Comparison of ENCODE assay signal across 8 cellular contexts in genomic region chr20:6122873-6123649, GRCh38. TPM values are rescaled to one million over a fixed set of nuclear protein-coding genes. Genes with fewer than 3 reads are reported as not detected.
DNase-seq lines count a peak whose midpoint lies in the region; ATAC-seq, FAIRE-seq and TF ChIP-seq lines count a peak whose summit lies in the region.

Gene FERMT1, minus strand, starts transcription at chr20:6123030. Its CDS starts 3,476 bp downstream, at chr20:6119554.

- peak within 1 kb of the TSS; percentile 60 for H3K4me3 ChIP-seq in AG04450 (ENCODE audit: low read depth, low read length)
- H3K4me3 ChIP-seq in Panc1 (ENCODE audit: low read depth in 2 of 2, low read length in 2 of 2) = peak within 1 kb of the TSS; percentile 47 to 63
- peak within 1 kb of the TSS; percentile 61 for H3K4me3 ChIP-seq in iPS-18c (ENCODE audit: insufficient read depth, low read depth, low read length)
- H3K4me3 ChIP-seq in small intestine (ENCODE audit: low read depth in 1 of 2, low read length in 2 of 2) = peak within 1 kb of the TSS; percentile 51 to 76

- H3K27me3 Mint-ChIP-seq in brain = peaks cover 67% of the 10 kb centered on the region

- H3K9me3 ChIP-seq in AG04450 (ENCODE audit: control insufficient read depth, insufficient read depth, low read length) = no peaks in the 10 kb centered on the region
- H3K9me3 ChIP-seq in Panc1 (ENCODE audit: control insufficient read depth, insufficient read depth, low read depth, low read length) = no peaks in the 10 kb centered on the region
- H3K9me3 ChIP-seq in iPS-18c (ENCODE audit: control insufficient read depth, insufficient read depth, low read length) = no peaks in the 10 kb centered on the region
- no peaks in the 10 kb centered on the region for H3K9me3 ChIP-seq in small intestine (ENCODE audit: control insufficient read depth, low read depth)

- H3K27ac ChIP-seq in AG04450 (ENCODE audit: low read depth, low read length) (peak within 1 kb of the TSS; percentile 11), Panc1 (ENCODE audit: low read length) (no peak within 1 kb of the TSS), small intestine (ENCODE audit: low read depth in 1 of 2, low read length in 1 of 2) (peak within 1 kb of the TSS; percentile 92 to 94)

- peak; percentile 41 for ATAC-seq in GM18519 (IDR thresholded peaks at IDR 0.05; ENCODE audit: low FRiP score, unreplicated experiment)
- ATAC-seq in Panc1 = peak; percentile 94

- no peaks in the 10 kb centered on the region for H3K27me3 ChIP-seq in AG04450 (ENCODE audit: control insufficient read depth, insufficient read depth, low read length)
- H3K27me3 ChIP-seq in Panc1 (ENCODE audit: control insufficient read depth, insufficient read depth, low read length) = peaks cover 13% of the 10 kb centered on the region
- peaks cover 0 to 3% of the 10 kb centered on the region in 2 donors for H3K27me3 ChIP-seq in small intestine (ENCODE audit: control insufficient read depth in 2 of 2, insufficient read depth in 2 of 2, low read length in 2 of 2)

- in situ Hi-C loops in Panc1 (cut with HindIII; ENCODE audit: low pct_unique_long_range_greater_than_20kb, low sequenced_read_pairs) = no loop called here

- POLR2A ChIA-PET in AG04450 (lab: Yijun Ruan, JAX) (no interaction called here), Panc1 (lab: Charles Lee) (no interaction called here)

- H3K27ac Mint-ChIP-seq in brain = peak within 1 kb of the TSS in 1 of 5 experiments; percentile 28

- H3K36me3 Mint-ChIP-seq in brain = no peaks in the 10 kb centered on the region

- H3K4me1 Mint-ChIP-seq in brain = peaks cover 6% of the 10 kb centered on the region

- BruUV-seq in Panc1 (replicated peaks; lab: Mats Ljungman, UMichigan) = no TSS peak

- intact Hi-C loops in Panc1 (cut with micrococcal nuclease; ENCODE audit: unreplicated experiment) = no loop called here

- no peaks in the 10 kb centered on the region for H3K9me3 Mint-ChIP-seq in brain

- no peak for FAIRE-seq in small intestine (lab: Jason Lieb, UNC)

- WGBS in small intestine, 3 donors = 1 to 4% (median 3%) methylated on average over 35 to 55 of the region's 55 CpGs

- no peak for TF ChIP-seq CTCF in AG04450 (IDR thresholded peaks at IDR 0.05; ENCODE audit: low read depth, low read length)
- peak; percentile 15; the same call in 1 of the 2 replicates for TF ChIP-seq CTCF in Panc1 (IDR thresholded peaks at IDR 0.05)
- TF ChIP-seq CTCF in brain (conservative IDR thresholded peaks at IDR 0.05) = no peak

- H3K4me3 Mint-ChIP-seq in brain = peak within 1 kb of the TSS; percentile 50 to 84 (median 79)

- H3K4me1 ChIP-seq in Panc1 (ENCODE audit: control insufficient read depth, insufficient read depth, low read length) (no peaks in the 10 kb centered on the region), small intestine (ENCODE audit: control insufficient read depth in 2 of 2, insufficient read depth in 1 of 2, low read depth in 1 of 2, low read length in 1 of 2) (no peaks in the 10 kb centered on the region)

- CTCF ChIA-PET in AG04450 (lab: Charles Lee) = interaction anchor here (1.2 kb wide), 1 partner anchor 594 kb away, joined by 3 read pairs; no protein-coding TSS in a partner anchor
- CTCF ChIA-PET in Panc1 (lab: Charles Lee) = no interaction called here

- H3K36me3 ChIP-seq in Panc1 (ENCODE audit: control insufficient read depth, insufficient read depth, low read length) = no peaks in the 10 kb centered on the region
- H3K36me3 ChIP-seq in small intestine (ENCODE audit: control insufficient read depth in 2 of 2, insufficient read depth in 2 of 2, low read length in 2 of 2) = no peaks in the 10 kb centered on the region

- DNase-seq in AG04450 (ENCODE audit: low read depth, low spot score) (no peak), HK-2 (ENCODE audit: unreplicated experiment) (peak; percentile 93), Panc1 (ENCODE audit: low read depth, low spot score) (no peak), small intestine (peak; percentile 85), AML-193 (lab: John Stamatoyannopoulos, UW) (no peak)

RNA-seq across cellular contexts. Expression of gene FERMT1, which starts in this region (rescaled TPM):
- 2.0 and 2.8 TPM in 2 replicates for polyA plus RNA-seq in AG04450 (2011; rRNA removed)
- 1.3 and 1.8 TPM in 2 replicates for polyA minus RNA-seq in AG04450 (2011; rRNA and poly(A)+ RNA removed)
- 0.95 TPM for total RNA-seq in Panc1 (2021; ENCODE audit: unreplicated experiment)
- polyA plus RNA-seq in Panc1 (2012; ENCODE audit: insufficient read length) = 0.24 TPM
- polyA plus RNA-seq in brain (ENCODE audit: insufficient read depth, low read depth, low replicate concordance) = 0.85 TPM
- polyA plus RNA-seq in small intestine = 10 to 100 TPM in 1 of 3 donors, 1 to 10 TPM in 2; 3.2 to 25.2 (median 7.4) TPM

Comparison
In these comparisons a context has a peak if more than half of its experiments do, and no peak if none do; other contexts are left out.
1. Peak in ATAC-seq and H3K4me3 ChIP-seq in Panc1; RNA of the gene not detected or under 1 TPM.
2. DNase-seq: peak in HK-2 (single experiment) and small intestine (single experiment); none in AG04450 (single experiment), Panc1 (single experiment) and AML-193 (0 of 2).
3. Peak in every context shown above with its lines, with median percentiles within 50 percentile points of each other: H3K4me3 ChIP-seq.